ENCODE assay signal across 17 cellular contexts in genomic region chr10:103044942-103045489, GRCh38.
DNase-seq lines count a peak whose midpoint lies in the region; ATAC-seq and TF ChIP-seq lines count a peak whose summit lies in the region.
"Had no signal": no experiment of that assay in that cellular context is flagged by ENCODE, and none has a peak within 500 bp of the region (broad histone marks: within the 10 kb centered on the region; RNA-seq: fewer than 3 reads in every experiment).

No MANE protein-coding gene starts in this region.

- no peaks in the 10 kb centered on the region for H3K9me3 Mint-ChIP-seq in activated naive CD4-positive, alpha-beta T cell treated with anti-CD3 and anti-CD28 coated beads, Interleukin-2, amount 10 ng/mL, durations not matched to agents 7 days and 5 days
- H3K9me3 Mint-ChIP-seq: activated naive CD8-positive, alpha-beta T cell treated with anti-CD3 and anti-CD28 coated beads, Interleukin-2, amount 10 ng/mL, durations not matched to agents 7 days and 5 days; activated T-cell treated with anti-CD3 and anti-CD28 coated beads, Interleukin-2, amount 50 U/mL, for 4 hours had no signal

- no peaks in the 10 kb centered on the region for H3K36me3 Mint-ChIP-seq in activated naive CD4-positive, alpha-beta T cell treated with anti-CD3 and anti-CD28 coated beads, Interleukin-2, amount 10 ng/mL, durations not matched to agents 7 days and 5 days
- H3K36me3 Mint-ChIP-seq: activated naive CD8-positive, alpha-beta T cell treated with anti-CD3 and anti-CD28 coated beads, Interleukin-2, amount 10 ng/mL, durations not matched to agents 7 days and 5 days had no signal

- H3K4me1 ChIP-seq in esophagus squamous epithelium (peaks cover 0 to 4% (median 0%) of the 10 kb centered on the region in 3 donors), rectal smooth muscle tissue (ENCODE audit: control insufficient read depth, insufficient read depth, low read length) (peaks cover 4% of the 10 kb centered on the region)
- H3K4me1 ChIP-seq: upper lobe of right lung had no signal

- H3K27me3 ChIP-seq in esophagus squamous epithelium (no peaks in the 10 kb centered on the region), rectal smooth muscle tissue (ENCODE audit: control insufficient read depth, insufficient read depth, low read length) (no peaks in the 10 kb centered on the region)
- H3K27me3 ChIP-seq: upper lobe of right lung had no signal

- 0 out of 2 replicates have a peak overlapping the region, but pooled peaks have one; percentile 21 for H3K4me3 ChIP-seq in AG10803 (ENCODE audit: low read length)
- no peak overlapping the region for H3K4me3 ChIP-seq in esophagus squamous epithelium
- H3K4me3 ChIP-seq in rectal smooth muscle tissue (ENCODE audit: low read length): no peak overlapping the region
- H3K4me3 ChIP-seq: upper lobe of right lung had no signal

- TF ChIP-seq POLR2A in esophagus squamous epithelium (IDR thresholded peaks at IDR 0.05): no peak

- TF ChIP-seq CTCF in AG10803 (conservative IDR thresholded peaks at IDR 0.05; ENCODE audit: low read length) (0 out of 2 replicates have a peak, but pooled peaks have one; percentile 1), esophagus squamous epithelium (IDR thresholded peaks at IDR 0.05) (no peak)

- H3K36me3 ChIP-seq in esophagus squamous epithelium (peaks cover 0 to 3% (median 0%) of the 10 kb centered on the region in 3 donors), rectal smooth muscle tissue (ENCODE audit: control insufficient read depth, insufficient read depth, low read length) (no peaks in the 10 kb centered on the region)
- H3K36me3 ChIP-seq: upper lobe of right lung had no signal

- peak overlapping the region in 3 of 4 donors; percentile 2 to 36 (median 29) for H3K27ac ChIP-seq in esophagus squamous epithelium
- H3K27ac ChIP-seq in rectal smooth muscle tissue (ENCODE audit: low read depth, low read length): peak overlapping the region; percentile 34
- H3K27ac ChIP-seq: KMS-11, upper lobe of right lung had no signal

- no peak for ATAC-seq in HG02884 (IDR thresholded peaks at IDR 0.05; ENCODE audit: unreplicated experiment)
- ATAC-seq: activated T-cell treated with anti-CD3 and anti-CD28 coated beads, Interleukin-2, amount 50 U/mL, for 4 hours; HCT116; upper lobe of right lung had no signal

- WGBS in esophagus squamous epithelium, 2 donors: 62 to 70% methylated on average over 8 of the region's 8 CpGs

- no peaks in the 10 kb centered on the region for H3K4me1 Mint-ChIP-seq in activated naive CD4-positive, alpha-beta T cell treated with anti-CD3 and anti-CD28 coated beads, Interleukin-2, amount 10 ng/mL, durations not matched to agents 7 days and 5 days
- H3K4me1 Mint-ChIP-seq: activated naive CD8-positive, alpha-beta T cell treated with anti-CD3 and anti-CD28 coated beads, Interleukin-2, amount 10 ng/mL, durations not matched to agents 7 days and 5 days had no signal

- DNase-seq in AG10803 (ENCODE audit: low read depth) (peak; percentile 96), M059J (ENCODE audit: low read depth) (peak; percentile 3), esophagus squamous epithelium (lab: John Stamatoyannopoulos, UW) (no peak), NCI-H2196 (lab: John Stamatoyannopoulos, UW; ENCODE audit: unreplicated experiment) (no peak), NCI-H146 treated with DMSO at 0.1 percent for 48 hours (lab: John Stamatoyannopoulos, UW; ENCODE audit: unreplicated experiment) (no peak)
- DNase-seq in activated naive CD4-positive, alpha-beta T cell treated with anti-CD3 and anti-CD28 coated beads, Interleukin-2, amount 10 ng/mL, durations not matched to agents 7 days and 5 days: no peak
- DNase-seq: activated naive CD8-positive, alpha-beta T cell treated with anti-CD3 and anti-CD28 coated beads, Interleukin-2, amount 10 ng/mL, durations not matched to agents 7 days and 5 days; activated T-cell treated with anti-CD3 and anti-CD28 coated beads, Interleukin-2, amount 50 U/mL, for 4 hours; dermis blood vessel endothelial cell; DMS79; foreskin melanocyte; NCI-H1105 treated with DMSO at 0.1 percent for 48 hours; upper lobe of right lung had no signal

- no peaks in the 10 kb centered on the region for H3K27me3 Mint-ChIP-seq in activated naive CD4-positive, alpha-beta T cell treated with anti-CD3 and anti-CD28 coated beads, Interleukin-2, amount 10 ng/mL, durations not matched to agents 7 days and 5 days
- H3K27me3 Mint-ChIP-seq: activated naive CD8-positive, alpha-beta T cell treated with anti-CD3 and anti-CD28 coated beads, Interleukin-2, amount 10 ng/mL, durations not matched to agents 7 days and 5 days had no signal

- H3K4me3 Mint-ChIP-seq in activated naive CD4-positive, alpha-beta T cell treated with anti-CD3 and anti-CD28 coated beads, Interleukin-2, amount 10 ng/mL, durations not matched to agents 7 days and 5 days: no peak overlapping the region
- H3K4me3 Mint-ChIP-seq: activated naive CD8-positive, alpha-beta T cell treated with anti-CD3 and anti-CD28 coated beads, Interleukin-2, amount 10 ng/mL, durations not matched to agents 7 days and 5 days; activated T-cell treated with anti-CD3 and anti-CD28 coated beads, Interleukin-2, amount 50 U/mL, for 4 hours had no signal

- no peak overlapping the region for H3K27ac Mint-ChIP-seq in activated naive CD4-positive, alpha-beta T cell treated with anti-CD3 and anti-CD28 coated beads, Interleukin-2, amount 10 ng/mL, durations not matched to agents 7 days and 5 days
- H3K27ac Mint-ChIP-seq: activated naive CD8-positive, alpha-beta T cell treated with anti-CD3 and anti-CD28 coated beads, Interleukin-2, amount 10 ng/mL, durations not matched to agents 7 days and 5 days had no signal

- intact Hi-C loops in esophagus squamous epithelium (cut with DNase I): no loop called here

- CTCF ChIA-PET in activated naive CD4-positive, alpha-beta T cell treated with anti-CD3 and anti-CD28 coated beads, Interleukin-2, amount 10 ng/mL, durations not matched to agents 7 days and 5 days (lab: Charles Lee): no interaction called here

- no peak overlapping the region for H3K9ac ChIP-seq in rectal smooth muscle tissue (ENCODE audit: low read length)
- H3K9ac ChIP-seq: KMS-11 had no signal

- H3K9me3 ChIP-seq in esophagus squamous epithelium: no peaks in the 10 kb centered on the region
- H3K9me3 ChIP-seq: upper lobe of right lung had no signal

Comparison
In these comparisons a context has a peak if more than half of its experiments do, and no peak if none do; other contexts are left out.
1. DNase-seq: peak in AG10803 (single experiment) and M059J (single experiment); none in esophagus squamous epithelium (single experiment), NCI-H2196 (single experiment), activated naive CD4-positive, alpha-beta T cell treated with anti-CD3 and anti-CD28 coated beads, Interleukin-2, amount 10 ng/mL, durations not matched to agents 7 days and 5 days (single experiment) and NCI-H146 treated with DMSO at 0.1 percent for 48 hours (single experiment).